ENCODE assay signal across 23 cellular contexts in genomic region chr2:149423633-149424032, GRCh38.
"Had no signal": no experiment of that assay in that cellular context is flagged by ENCODE, and none has a peak within 500 bp of the region (broad histone marks: within the 10 kb centered on the region; RNA-seq: fewer than 3 reads in every experiment).

No MANE protein-coding gene starts in this region.

- H3K27me3 ChIP-seq: ovary, sigmoid colon, tibial nerve, upper lobe of left lung, vagina had no signal

- H3K36me3 Mint-ChIP-seq: naive thymus-derived CD4-positive, alpha-beta T cell; natural killer cell treated with Interleukin-12 subunit alpha and Interleukin-12 subunit beta and Interleukin-15 and Interleukin-18, amount 100 ng/mL, for 72 hours; stimulated activated effector memory CD8-positive, alpha-beta T cell treated with anti-CD3 and anti-CD28 coated beads, Interleukin-12 subunit alpha, Interleukin-12 subunit beta, amount 100 ng/mL, for 72 hours had no signal

- H3K36me3 ChIP-seq: left ventricle myocardium inferior, ovary, prostate gland, sigmoid colon, spleen, tibial nerve, upper lobe of left lung, vagina had no signal

- ATAC-seq: mucosa of descending colon; naive thymus-derived CD4-positive, alpha-beta T cell; natural killer cell treated with Interleukin-12 subunit alpha and Interleukin-12 subunit beta and Interleukin-15 and Interleukin-18, amount 100 ng/mL, for 72 hours; right cardiac atrium; stimulated activated effector memory CD8-positive, alpha-beta T cell treated with anti-CD3 and anti-CD28 coated beads, Interleukin-12 subunit alpha, Interleukin-12 subunit beta, amount 100 ng/mL, for 72 hours had no signal

- H3K9me3 ChIP-seq: left ventricle myocardium inferior, mucosa of descending colon, ovary, prostate gland, sigmoid colon, spleen, tibial nerve, upper lobe of left lung, vagina had no signal

- H3K27ac Mint-ChIP-seq: naive thymus-derived CD4-positive, alpha-beta T cell; natural killer cell treated with Interleukin-12 subunit alpha and Interleukin-12 subunit beta and Interleukin-15 and Interleukin-18, amount 100 ng/mL, for 72 hours; stimulated activated effector memory CD8-positive, alpha-beta T cell treated with anti-CD3 and anti-CD28 coated beads, Interleukin-12 subunit alpha, Interleukin-12 subunit beta, amount 100 ng/mL, for 72 hours; stimulated activated naive CD8-positive, alpha-beta T cell treated with anti-CD3 and anti-CD28 coated beads, Interleukin-15, Interleukin-2, amounts not matched to agents 100 ng/mL and 50 ng/mL, for 24 hours had no signal

- H3K27ac ChIP-seq: left ventricle myocardium inferior, ovary, prostate gland, sigmoid colon, spleen, tibial nerve, upper lobe of left lung, vagina had no signal

- H3K4me1 Mint-ChIP-seq: naive thymus-derived CD4-positive, alpha-beta T cell; stimulated activated effector memory CD8-positive, alpha-beta T cell treated with anti-CD3 and anti-CD28 coated beads, Interleukin-12 subunit alpha, Interleukin-12 subunit beta, amount 100 ng/mL, for 72 hours had no signal

- H3K4me3 ChIP-seq: left ventricle myocardium inferior, lung, mucosa of descending colon, ovary, prostate gland, sigmoid colon, spleen, tibial nerve, upper lobe of left lung, vagina had no signal

- H3K4me3 Mint-ChIP-seq: naive thymus-derived CD4-positive, alpha-beta T cell; natural killer cell treated with Interleukin-12 subunit alpha and Interleukin-12 subunit beta and Interleukin-15 and Interleukin-18, amount 100 ng/mL, for 72 hours; stimulated activated effector memory CD8-positive, alpha-beta T cell treated with anti-CD3 and anti-CD28 coated beads, Interleukin-12 subunit alpha, Interleukin-12 subunit beta, amount 100 ng/mL, for 72 hours; stimulated activated naive CD8-positive, alpha-beta T cell treated with anti-CD3 and anti-CD28 coated beads, Interleukin-15, Interleukin-2, amounts not matched to agents 100 ng/mL and 50 ng/mL, for 24 hours had no signal

- DNase-seq: islet precursor cell; left ventricle myocardium inferior; mesendoderm; midbrain; mucosa of descending colon; naive thymus-derived CD4-positive, alpha-beta T cell; ovary; posterior cingulate gyrus; retina; right cardiac atrium; sigmoid colon; spleen; stimulated activated CD4-positive, alpha-beta T cell treated with anti-CD3 and anti-CD28 coated beads, Interleukin-4, amount 100 ng/mL, for 24 hours; stimulated activated naive CD4-positive, alpha-beta T cell; substantia nigra; upper lobe of left lung had no signal

- H3K9me3 Mint-ChIP-seq: stimulated activated effector memory CD8-positive, alpha-beta T cell treated with anti-CD3 and anti-CD28 coated beads, Interleukin-12 subunit alpha, Interleukin-12 subunit beta, amount 100 ng/mL, for 72 hours; stimulated activated naive CD8-positive, alpha-beta T cell treated with anti-CD3 and anti-CD28 coated beads, Interleukin-15, Interleukin-2, amounts not matched to agents 100 ng/mL and 50 ng/mL, for 24 hours had no signal

- H3K4me1 ChIP-seq: left ventricle myocardium inferior, prostate gland, spleen, tibial nerve, vagina had no signal
